In the genomic region with DNA sequence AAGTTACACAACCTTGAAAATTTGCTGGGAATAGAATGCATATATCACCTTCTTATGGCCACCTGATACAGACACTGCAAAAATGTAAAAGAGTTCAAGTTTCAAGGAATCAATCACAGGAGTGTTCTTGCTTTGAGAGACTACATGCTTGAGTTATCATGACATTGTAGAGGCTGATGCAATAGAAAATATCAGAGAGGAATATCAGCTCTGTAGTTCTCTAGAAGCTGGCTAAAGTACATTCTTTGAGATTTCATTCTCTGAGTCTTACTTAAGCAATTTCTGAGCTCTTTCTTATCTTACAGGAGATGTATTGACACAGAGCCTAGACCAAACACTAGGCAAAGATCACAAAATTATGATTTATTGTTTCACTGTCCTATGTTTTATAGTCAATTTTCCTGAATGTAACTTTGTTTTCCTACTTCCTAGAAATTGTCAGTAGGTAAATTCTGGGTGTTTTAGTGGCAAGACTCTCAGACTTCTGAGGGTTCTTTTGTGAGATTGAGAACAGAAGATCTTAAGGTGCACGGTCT, we compare ENCODE assay signal across 30 cellular contexts.
A peak's percentile ranks its signal among the peaks of the same experiment; 100 is the strongest.
DNase-seq lines count a peak whose midpoint lies in the region; ATAC-seq and TF ChIP-seq lines count a peak whose summit lies in the region.
"Had no signal": no experiment of that assay in that cellular context is flagged by ENCODE, and none has a peak within 500 bp of the region (broad histone marks: within the 10 kb centered on the region; RNA-seq: fewer than 3 reads in every experiment).

No MANE protein-coding gene starts in this region.

- DNase-seq in GM03348 (ENCODE audit: low spot score) (peak; percentile 11), amniotic stem cell (lab: John Stamatoyannopoulos, UW) (peak; percentile 2), fibroblast of gingiva (ENCODE audit: low read depth) (peak; percentile 6), non-pigmented ciliary epithelial cell (ENCODE audit: low read depth) (peak; percentile 17), NCI-H2171 (lab: John Stamatoyannopoulos, UW) (no peak), tibial nerve (ENCODE audit: low spot score in 2 of 2) (no peak)
- DNase-seq: ACHN; activated CD4-positive, alpha-beta T cell treated with anti-CD3 and anti-CD28 coated beads for 4 hours; activated CD8-positive, alpha-beta T cell treated with anti-CD3 and anti-CD28 coated beads, Interleukin-2, amount 10 ng/mL, durations not matched to agents 7 days and 5 days; activated naive CD4-positive, alpha-beta T cell treated with anti-CD3 and anti-CD28 coated beads, Interleukin-2, amount 50 U/mL, for 16 hours; anterior cingulate cortex; colonic mucosa; effector memory CD4-positive, alpha-beta T cell; gastrocnemius medialis; HCEC 1CT; left colon; NCI-H1048; NCI-H1694; NCI-H2171 treated with DMSO at 0.1 percent for 48 hours; NCI-H510A treated with DMSO at 0.1 percent for 48 hours; nephron progenitor cell; RPMI8226; stimulated activated naive CD4-positive, alpha-beta T cell; T1000; WERI-Rb-1 had no signal

- TF ChIP-seq POLR2A in tibial nerve (IDR thresholded peaks at IDR 0.05), result no peak

- H3K36me3 ChIP-seq in tibial nerve, result no peaks in the 10 kb centered on the region
- H3K36me3 ChIP-seq: cardiac muscle cell, colonic mucosa, gastrocnemius medialis, WERI-Rb-1 had no signal

- no peaks in the 10 kb centered on the region for H3K27me3 ChIP-seq in tibial nerve
- H3K27me3 ChIP-seq: cardiac muscle cell, colonic mucosa, gastrocnemius medialis had no signal

- TF ChIP-seq CTCF in tibial nerve (IDR thresholded peaks at IDR 0.05), result no peak

- no peak for TF ChIP-seq EP300 in tibial nerve (IDR thresholded peaks at IDR 0.05)

- no peak for ATAC-seq in HG02884 (IDR thresholded peaks at IDR 0.05; ENCODE audit: unreplicated experiment)
- ATAC-seq: activated CD8-positive, alpha-beta T cell treated with anti-CD3 and anti-CD28 coated beads, Interleukin-2, amount 10 ng/mL, durations not matched to agents 7 days and 5 days; esophagus mucosa; gastrocnemius medialis; left colon had no signal

- H3K27ac ChIP-seq in tibial nerve, result no peak overlapping the region
- H3K27ac ChIP-seq: cardiac muscle cell, colonic mucosa, gastrocnemius medialis, parathyroid adenoma, WERI-Rb-1 had no signal

- H3K4me1 ChIP-seq in tibial nerve, result no peaks in the 10 kb centered on the region
- H3K4me1 ChIP-seq: colonic mucosa, gastrocnemius medialis, parathyroid adenoma had no signal

- no peak overlapping the region for H3K4me3 ChIP-seq in tibial nerve
- H3K4me3 ChIP-seq: cardiac muscle cell, colonic mucosa, gastrocnemius medialis, smooth muscle cell had no signal

- no peaks in the 10 kb centered on the region for H3K9me3 ChIP-seq in tibial nerve
- H3K9me3 ChIP-seq: colonic mucosa, gastrocnemius medialis had no signal

- 89 to 97% methylated on average over 1 of the region's 1 CpG for WGBS in tibial nerve, 2 donors

Comparison
In these comparisons a context has a peak if more than half of its experiments do, and no peak if none do; other contexts are left out.
1. DNase-seq: peak in GM03348 (single experiment), amniotic stem cell (single experiment), fibroblast of gingiva (single experiment) and non-pigmented ciliary epithelial cell (single experiment); none in NCI-H2171 (single experiment) and tibial nerve (0 of 2).